Comparison of ENCODE assay signal across 22 cellular contexts in genomic region chr3:134214239-134214638, GRCh38. TPM values are rescaled to one million over a fixed set of nuclear protein-coding genes. Genes with fewer than 3 reads are reported as not detected.
A peak's percentile ranks its signal among the peaks of the same experiment; 100 is the strongest.
DNase-seq lines count a peak whose midpoint lies in the region; ATAC-seq and TF ChIP-seq lines count a peak whose summit lies in the region.
"Had no signal": no experiment of that assay in that cellular context is flagged by ENCODE, and none has a peak within 500 bp of the region (broad histone marks: within the 10 kb centered on the region; RNA-seq: fewer than 3 reads in every experiment).

No MANE protein-coding gene starts in this region.

- TF ChIP-seq CTCF in C4-2B (conservative IDR thresholded peaks at IDR 0.05) (no peak), upper lobe of left lung (IDR thresholded peaks at IDR 0.05) (no peak)

- peak overlapping the region in 5 of 8 donors; percentile 7 to 59 (median 44) for H3K27ac Mint-ChIP-seq in CD8-positive, alpha-beta memory T cell
- H3K27ac Mint-ChIP-seq in effector memory CD8-positive, alpha-beta T cell: peak overlapping the region; percentile 3 to 22
- H3K27ac Mint-ChIP-seq: activated naive CD4-positive, alpha-beta T cell treated with anti-CD3 and anti-CD28 coated beads for 36 hours; nephron; stimulated activated naive CD8-positive, alpha-beta T cell treated with anti-CD3 and anti-CD28 coated beads, Interleukin-15, Interleukin-2, amounts not matched to agents 100 ng/mL and 50 ng/mL, for 24 hours; type B pancreatic cell had no signal

- WGBS in upper lobe of left lung, 2 donors: 86 to 90% methylated on average over 2 of the region's 2 CpGs

- no peaks in the 10 kb centered on the region for H3K27me3 Mint-ChIP-seq in CD8-positive, alpha-beta memory T cell
- H3K27me3 Mint-ChIP-seq in effector memory CD8-positive, alpha-beta T cell: no peaks in the 10 kb centered on the region
- H3K27me3 Mint-ChIP-seq: IgD-negative memory B cell; stimulated activated naive CD8-positive, alpha-beta T cell treated with anti-CD3 and anti-CD28 coated beads, Interleukin-15, Interleukin-2, amounts not matched to agents 100 ng/mL and 50 ng/mL, for 24 hours; type B pancreatic cell had no signal

- no peak overlapping the region for H3K4me3 ChIP-seq in CD8-positive, alpha-beta memory T cell (ENCODE audit: low read length)
- no peak overlapping the region for H3K4me3 ChIP-seq in upper lobe of left lung
- H3K4me3 ChIP-seq: esophagus squamous epithelium had no signal

- no peak for TF ChIP-seq POLR2A in upper lobe of left lung (IDR thresholded peaks at IDR 0.05)

- CTCF ChIA-PET in CD8-positive, alpha-beta memory T cell (lab: Charles Lee): interaction anchor here (1.2 to 4.0 kb wide), 4 partner anchors 14 to 260 kb away, joined by 3 to 35 read pairs (median 17); no protein-coding TSS in a partner anchor

- no peak for TF ChIP-seq EP300 in upper lobe of left lung (IDR thresholded peaks at IDR 0.05)

- H3K4me1 Mint-ChIP-seq in CD8-positive, alpha-beta memory T cell: peaks cover 27 to 32% (median 31%) of the 10 kb centered on the region in 3 donors
- H3K4me1 Mint-ChIP-seq in effector memory CD8-positive, alpha-beta T cell (ENCODE audit: low read depth in 2 of 2): peaks cover 22 to 35% of the 10 kb centered on the region in 2 donors
- H3K4me1 Mint-ChIP-seq: nephron had no signal

- peaks cover 19% of the 10 kb centered on the region for H3K36me3 ChIP-seq in CD8-positive, alpha-beta memory T cell (ENCODE audit: insufficient read depth, low read length)
- peaks cover 0 to 19% (median 0%) of the 10 kb centered on the region in 4 donors for H3K36me3 ChIP-seq in upper lobe of left lung

- ATAC-seq in HG03571 (IDR thresholded peaks at IDR 0.05; ENCODE audit: unreplicated experiment): peak; percentile 35
- no peak for ATAC-seq in effector memory CD8-positive, alpha-beta T cell (replicated peaks)
- no peak for ATAC-seq in upper lobe of left lung (ENCODE audit: low FRiP score in 2 of 2)

- H3K27ac ChIP-seq in C4-2B: peak overlapping the region; percentile 12; the same call in 1 of the 2 replicates
- H3K27ac ChIP-seq in CD8-positive, alpha-beta memory T cell (ENCODE audit: low read depth, low read length): no peak overlapping the region
- H3K27ac ChIP-seq in upper lobe of left lung: no peak overlapping the region
- H3K27ac ChIP-seq: esophagus squamous epithelium had no signal

- H3K4me3 Mint-ChIP-seq in CD8-positive, alpha-beta memory T cell: no peak overlapping the region
- H3K4me3 Mint-ChIP-seq in effector memory CD8-positive, alpha-beta T cell: no peak overlapping the region
- H3K4me3 Mint-ChIP-seq: activated naive CD4-positive, alpha-beta T cell treated with anti-CD3 and anti-CD28 coated beads for 36 hours; IgD-negative memory B cell; nephron; stimulated activated naive CD8-positive, alpha-beta T cell treated with anti-CD3 and anti-CD28 coated beads, Interleukin-15, Interleukin-2, amounts not matched to agents 100 ng/mL and 50 ng/mL, for 24 hours; type B pancreatic cell had no signal

- no peaks in the 10 kb centered on the region for H3K4me1 ChIP-seq in CD8-positive, alpha-beta memory T cell (ENCODE audit: insufficient read depth, low read length)
- H3K4me1 ChIP-seq in upper lobe of left lung: peaks cover 0 to 18% (median 8%) of the 10 kb centered on the region in 4 donors

- H3K9me3 Mint-ChIP-seq in CD8-positive, alpha-beta memory T cell: no peaks in the 10 kb centered on the region
- H3K9me3 Mint-ChIP-seq in effector memory CD8-positive, alpha-beta T cell: no peaks in the 10 kb centered on the region
- H3K9me3 Mint-ChIP-seq: activated naive CD4-positive, alpha-beta T cell treated with anti-CD3 and anti-CD28 coated beads for 36 hours; IgD-negative memory B cell; nephron; stimulated activated naive CD8-positive, alpha-beta T cell treated with anti-CD3 and anti-CD28 coated beads, Interleukin-15, Interleukin-2, amounts not matched to agents 100 ng/mL and 50 ng/mL, for 24 hours; type B pancreatic cell had no signal

- DNase-seq in CD8-positive, alpha-beta memory T cell: no peak
- no peak for DNase-seq in effector memory CD8-positive, alpha-beta T cell
- DNase-seq in activated gamma-delta T cell (lab: John Stamatoyannopoulos, UW): no peak
- DNase-seq in iPS-NIHi11 (ENCODE audit: low spot score): no peak
- DNase-seq in upper lobe of left lung: no peak
- DNase-seq in NK-92 treated with Interleukin-12 subunit alpha and Interleukin-12 subunit beta, amount 100 ng/mL, for 24 hours (lab: John Stamatoyannopoulos, UW): no peak
- DNase-seq: activated CD4-positive, alpha-beta T cell treated with anti-CD3 and anti-CD28 coated beads, Interleukin-2, amount 50 U/mL, for 1 hour; activated naive CD4-positive, alpha-beta T cell treated with anti-CD3 and anti-CD28 coated beads for 36 hours; DMS79 treated with DMSO at 0.1 percent for 48 hours; effector memory CD4-positive, alpha-beta T cell; esophagus squamous epithelium; NCI-H1694; NCI-H2171 treated with DMSO at 0.1 percent for 48 hours; NCI-H748 treated with DMSO at 0.1 percent for 48 hours; OCI-M1; SHP77 treated with DMSO at 0.1 percent for 48 hours had no signal

- peaks cover 0 to 41% (median 10%) of the 10 kb centered on the region in 3 donors for H3K36me3 Mint-ChIP-seq in CD8-positive, alpha-beta memory T cell
- H3K36me3 Mint-ChIP-seq in effector memory CD8-positive, alpha-beta T cell (ENCODE audit: insufficient read depth): peaks cover 24% of the 10 kb centered on the region

- no peaks in the 10 kb centered on the region for H3K27me3 ChIP-seq in CD8-positive, alpha-beta memory T cell (ENCODE audit: insufficient read depth, low read length, poor library complexity, severe bottlenecking)
- H3K27me3 ChIP-seq in upper lobe of left lung: no peaks in the 10 kb centered on the region
- H3K27me3 ChIP-seq: esophagus squamous epithelium had no signal

- H3K9me3 ChIP-seq in CD8-positive, alpha-beta memory T cell (ENCODE audit: low read length): no peaks in the 10 kb centered on the region
- no peaks in the 10 kb centered on the region for H3K9me3 ChIP-seq in upper lobe of left lung
- H3K9me3 ChIP-seq: esophagus squamous epithelium had no signal

- POLR2A ChIA-PET in CD8-positive, alpha-beta memory T cell (lab: Charles Lee): no interaction called here

RNA-seq across cellular contexts. Expression of gene RYK, which starts 36.4 kb away (rescaled TPM):
- total RNA-seq in CD8-positive, alpha-beta memory T cell: 10 to 100 TPM; 23.0 to 26.1 TPM
- polyA plus RNA-seq in CD8-positive, alpha-beta memory T cell: 13.3 TPM
- 100 to 1,000 TPM in 1 of 6 donors, 10 to 100 TPM in 5; 14.9 to 105 (median 52.4) TPM for total RNA-seq in upper lobe of left lung
